10 cellular contexts compared by ENCODE assay signal in the genomic region with DNA sequence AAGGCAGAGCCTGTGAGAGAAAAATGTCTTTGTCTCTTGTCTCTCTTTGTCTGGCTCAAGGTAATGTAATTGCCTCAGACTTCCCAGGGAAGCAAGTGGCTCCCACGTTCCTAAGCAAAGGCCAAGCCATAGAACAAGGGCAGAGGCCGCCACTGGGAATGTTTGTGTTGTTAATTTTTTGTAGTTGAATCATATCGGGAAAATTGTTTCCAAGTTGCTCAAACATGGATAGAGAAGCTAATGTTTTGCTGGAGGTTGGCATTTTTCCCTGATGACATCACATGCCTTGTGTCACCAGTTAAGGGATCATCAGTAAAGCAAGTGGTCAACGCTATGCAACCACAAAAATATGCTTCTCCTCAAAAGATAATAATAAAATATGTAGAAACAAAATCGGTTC.
A peak's percentile ranks its signal among the peaks of the same experiment; 100 is the strongest.
DNase-seq lines count a peak whose midpoint lies in the region; TF ChIP-seq lines count a peak whose summit lies in the region.
"Had no signal": no experiment of that assay in that cellular context is flagged by ENCODE, and none has a peak within 500 bp of the region (broad histone marks: within the 10 kb centered on the region; RNA-seq: fewer than 3 reads in every experiment).

No MANE protein-coding gene starts in this region.

- H3K9me3 ChIP-seq in SJCRH30 (replicated peaks) (no peaks in the 10 kb centered on the region), A673 (ENCODE audit: low read depth, low read length, poor library complexity, severe bottlenecking) (no peaks in the 10 kb centered on the region)

- BruUV-seq in A673 (replicated peaks; lab: Mats Ljungman, UMichigan): no TSS peak

- CTCF ChIA-PET in A673 (lab: Charles Lee): no interaction called here

- POLR2A ChIA-PET in A673 (lab: Charles Lee; ENCODE audit: low non-redundant PET): no interaction called here

- H3K27me3 ChIP-seq in SJCRH30 (no peaks in the 10 kb centered on the region), A673 (replicated peaks; ENCODE audit: insufficient read depth, low read depth, low read length, poor library complexity) (peaks cover 6% of the 10 kb centered on the region)

- no peak for TF ChIP-seq CTCF in AG09319 (IDR thresholded peaks at IDR 0.05; ENCODE audit: low read depth, low read length)
- no peak for TF ChIP-seq CTCF in A673 (conservative IDR thresholded peaks at IDR 0.05; ENCODE audit: low read depth, low read length)

- intact Hi-C loops in A673 (cut with micrococcal nuclease; ENCODE audit: unreplicated experiment): no loop called here

- H3K27ac ChIP-seq in SJCRH30 (peak overlapping the region; percentile 92), A673 (ENCODE audit: low read depth, low read length, poor library complexity, severe bottlenecking) (no peak overlapping the region)
- H3K27ac ChIP-seq: parathyroid adenoma had no signal

- DNase-seq in AG09319 (ENCODE audit: extremely low read depth, low read depth) (peak; percentile 89), SJCRH30 (peak; percentile 81 to 86), fibroblast of gingiva (ENCODE audit: low read depth) (peak; percentile 95), non-pigmented ciliary epithelial cell (ENCODE audit: low read depth) (peak; percentile 99), NCI-H510A treated with DMSO at 0.1 percent for 48 hours (lab: John Stamatoyannopoulos, UW) (no peak), A673 (ENCODE audit: low spot score) (no peak)
- DNase-seq in activated CD8-positive, alpha-beta memory T cell treated with anti-CD3 and anti-CD28 coated beads for 24 hours: no peak
- no peak for DNase-seq in central memory CD4-positive, alpha-beta T cell
- DNase-seq: NCI-H526 treated with DMSO at 0.1 percent for 48 hours had no signal

- H3K36me3 ChIP-seq in SJCRH30: no peaks in the 10 kb centered on the region
- H3K36me3 ChIP-seq in A673 (ENCODE audit: insufficient read depth, low read length, poor library complexity, severe bottlenecking): no peaks in the 10 kb centered on the region

- no peak overlapping the region for H3K4me3 ChIP-seq in SJCRH30
- no peak overlapping the region for H3K4me3 ChIP-seq in A673 (ENCODE audit: low read depth, low read length, poor library complexity, severe bottlenecking)

- H3K4me1 ChIP-seq in SJCRH30: peaks cover 54% of the 10 kb centered on the region
- H3K4me1 ChIP-seq in A673 (ENCODE audit: insufficient read depth, low read length, poor library complexity, severe bottlenecking): no peaks in the 10 kb centered on the region
- H3K4me1 ChIP-seq: parathyroid adenoma had no signal

Comparison
In these comparisons a context has a peak if more than half of its experiments do, and no peak if none do; other contexts are left out.
1. DNase-seq: peak in AG09319 (single experiment), SJCRH30 (2 of 2), fibroblast of gingiva (single experiment) and non-pigmented ciliary epithelial cell (single experiment); none in NCI-H510A treated with DMSO at 0.1 percent for 48 hours (single experiment), A673 (single experiment), activated CD8-positive, alpha-beta memory T cell treated with anti-CD3 and anti-CD28 coated beads for 24 hours (single experiment) and central memory CD4-positive, alpha-beta T cell (single experiment).